Comparison of ENCODE assay signal across 20 cellular contexts in the genomic region with DNA sequence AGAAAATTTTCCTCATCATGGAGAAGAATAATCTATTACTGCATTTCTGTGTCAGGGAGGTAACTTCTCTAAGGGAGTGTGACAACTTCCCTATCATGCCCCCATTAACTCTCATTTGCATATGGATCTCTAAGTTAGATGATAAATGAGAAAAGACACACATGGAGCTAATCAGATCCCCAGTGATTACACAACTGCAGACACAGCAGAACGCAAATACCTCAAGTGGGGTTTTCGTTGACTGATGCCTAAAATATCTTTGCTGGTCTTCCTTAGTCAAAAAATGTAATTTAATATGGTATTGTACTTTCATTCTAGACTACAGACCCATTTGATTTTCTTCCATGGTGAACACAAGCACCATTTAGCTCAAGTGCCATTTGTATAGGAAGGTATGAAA.
"Had no signal": no experiment of that assay in that cellular context is flagged by ENCODE, and none has a peak within 500 bp of the region (broad histone marks: within the 10 kb centered on the region; RNA-seq: fewer than 3 reads in every experiment).

No MANE protein-coding gene starts in this region.

- H3K9me3 ChIP-seq: esophagus muscularis mucosa, gastrocnemius medialis, suprapubic skin, tibial artery had no signal

- H3K4me1 ChIP-seq: esophagus muscularis mucosa, gastrocnemius medialis, suprapubic skin, tibial artery had no signal

- H3K27me3 ChIP-seq: esophagus muscularis mucosa, gastrocnemius medialis, suprapubic skin, tibial artery had no signal

- H3K27ac ChIP-seq: esophagus muscularis mucosa, gastrocnemius medialis, suprapubic skin, tibial artery had no signal

- ATAC-seq: activated CD4-positive, alpha-beta T cell treated with anti-CD3 and anti-CD28 coated beads for 36 hours; activated CD8-positive, alpha-beta memory T cell treated with anti-CD3 and anti-CD28 coated beads, Interleukin-2, amount 10 ng/mL, durations not matched to agents 7 days and 5 days; activated CD8-positive, alpha-beta T cell treated with anti-CD3 and anti-CD28 coated beads, Interleukin-2, amount 10 ng/mL, durations not matched to agents 7 days and 5 days; activated naive CD4-positive, alpha-beta T cell treated with anti-CD3 and anti-CD28 coated beads, Interleukin-2, amount 50 U/mL, for 72 hours; activated T-cell treated with anti-CD3 and anti-CD28 coated beads, Interleukin-2, amount 50 U/mL, for 72 hours; gastrocnemius medialis; left ventricle myocardium superior; right cardiac atrium; stimulated activated naive B cell treated with anti-CD40 and anti-IgM and Interleukin-4, amounts not matched to agents 10 μg/mL and 1 μg/mL and 100 μg/mL, for 72 hours had no signal

- DNase-seq: activated B cell treated with CpG ODN at 0.5 μM for 24 hours; activated CD4-positive, alpha-beta T cell treated with anti-CD3 and anti-CD28 coated beads for 36 hours; activated CD8-positive, alpha-beta memory T cell treated with anti-CD3 and anti-CD28 coated beads, Interleukin-2, amount 10 ng/mL, durations not matched to agents 7 days and 5 days; activated CD8-positive, alpha-beta T cell treated with anti-CD3 and anti-CD28 coated beads, Interleukin-2, amount 10 ng/mL, durations not matched to agents 7 days and 5 days; activated naive CD4-positive, alpha-beta T cell; activated T-cell treated with anti-CD3 and anti-CD28 coated beads, Interleukin-2, amount 50 U/mL, for 72 hours; anterior cingulate cortex; gastrocnemius medialis; glutamatergic neuron; islet precursor cell; left ventricle myocardium superior; posterior cingulate gyrus; right cardiac atrium; stimulated activated CD4-positive, alpha-beta T cell treated with anti-CD3 and anti-CD28 coated beads, Interleukin-15, amount 100 ng/mL, for 24 hours; stimulated activated CD4-positive, alpha-beta T cell treated with anti-CD3 and anti-CD28 coated beads, Interleukin-2, amount 100 ng/mL, for 24 hours; stimulated activated naive B cell treated with anti-CD40 and anti-IgM and Interleukin-4, amounts not matched to agents 10 μg/mL and 1 μg/mL and 100 μg/mL, for 72 hours; tibial artery had no signal

- H3K36me3 ChIP-seq: esophagus muscularis mucosa, gastrocnemius medialis, suprapubic skin, tibial artery had no signal

- H3K4me3 ChIP-seq: esophagus muscularis mucosa, gastrocnemius medialis, suprapubic skin, tibial artery had no signal
